ENCODE assay signal across 30 cellular contexts in genomic region chr3:165814380-165814779, GRCh38. TPM values are rescaled to one million over a fixed set of nuclear protein-coding genes. Genes with fewer than 3 reads are reported as not detected.
"Had no signal": no experiment of that assay in that cellular context is flagged by ENCODE, and none has a peak within 500 bp of the region (broad histone marks: within the 10 kb centered on the region; RNA-seq: fewer than 3 reads in every experiment).

No MANE protein-coding gene starts in this region.

- H3K9ac ChIP-seq: neural progenitor cell had no signal

- H3K27ac ChIP-seq: colonic mucosa, epithelial cell of prostate, foreskin keratinocyte, heart right ventricle, left lung, neural progenitor cell, prostate gland, right atrium auricular region, stomach, thyroid gland, vagina had no signal

- H3K4me3 ChIP-seq: colonic mucosa, gastroesophageal sphincter, heart right ventricle, left lung, neural progenitor cell, prostate gland, right atrium auricular region, smooth muscle cell, stomach, thyroid gland, vagina had no signal

- H3K4me1 ChIP-seq: colonic mucosa, foreskin keratinocyte, heart right ventricle, left lung, neural progenitor cell, prostate gland, right atrium auricular region, stomach, thyroid gland, vagina had no signal

- H3K9me3 ChIP-seq: colonic mucosa, gastroesophageal sphincter, heart right ventricle, left lung, prostate gland, right atrium auricular region, stomach, thyroid gland, vagina had no signal

- DNase-seq: colonic mucosa; effector CD8-positive, alpha-beta T cell; endodermal cell; foreskin keratinocyte; glutamatergic neuron; heart right ventricle; hippocampal formation; kidney; left lung; mesenchymal stem cell; midbrain; naive thymus-derived CD4-positive, alpha-beta T cell; stimulated activated CD4-positive, alpha-beta T cell treated with anti-CD3 and anti-CD28 coated beads, Interleukin-12 subunit alpha, Interleukin-12 subunit beta, amount 100 ng/mL, for 4 hours; stimulated activated CD4-positive, alpha-beta T cell treated with anti-CD3 and anti-CD28 coated beads, Interleukin-1b, Interleukin-23, amount 100 ng/mL, for 48 hours; stimulated activated CD4-positive, alpha-beta T cell treated with anti-CD3 and anti-CD28 coated beads, Interleukin-4, amount 100 ng/mL, for 1 hour; stimulated activated naive CD4-positive, alpha-beta T cell treated with Interleukin-2 at 50 U/mL for 16 hours; stomach; thyroid gland; trophoblast cell had no signal

- ATAC-seq: esophagus mucosa; foreskin keratinocyte; gastroesophageal sphincter; heart right ventricle; left lung; naive thymus-derived CD4-positive, alpha-beta T cell; sciatic nerve; stimulated activated effector memory CD8-positive, alpha-beta T cell treated with anti-CD3 and anti-CD28 coated beads, Interleukin-12 subunit alpha, Interleukin-12 subunit beta, amount 100 ng/mL, for 72 hours had no signal

- H3K36me3 ChIP-seq: colonic mucosa, gastroesophageal sphincter, heart right ventricle, left lung, neural progenitor cell, prostate gland, right atrium auricular region, stomach, thyroid gland, vagina had no signal

- H3K4me2 ChIP-seq: neural progenitor cell, smooth muscle cell had no signal

- H2AFZ ChIP-seq: neural progenitor cell had no signal

- H3K27me3 ChIP-seq: colonic mucosa, foreskin keratinocyte, gastroesophageal sphincter, heart right ventricle, left lung, neural progenitor cell, right atrium auricular region, stomach, thyroid gland, vagina had no signal

RNA-seq across cellular contexts. Expression of gene BCHE, which starts 22.8 kb away (rescaled TPM):
- total RNA-seq: naive thymus-derived CD4-positive, alpha-beta T cell; osteoblast; smooth muscle cell had no signal
- polyA plus RNA-seq: naive thymus-derived CD4-positive, alpha-beta T cell had no signal
